In the genomic region with DNA sequence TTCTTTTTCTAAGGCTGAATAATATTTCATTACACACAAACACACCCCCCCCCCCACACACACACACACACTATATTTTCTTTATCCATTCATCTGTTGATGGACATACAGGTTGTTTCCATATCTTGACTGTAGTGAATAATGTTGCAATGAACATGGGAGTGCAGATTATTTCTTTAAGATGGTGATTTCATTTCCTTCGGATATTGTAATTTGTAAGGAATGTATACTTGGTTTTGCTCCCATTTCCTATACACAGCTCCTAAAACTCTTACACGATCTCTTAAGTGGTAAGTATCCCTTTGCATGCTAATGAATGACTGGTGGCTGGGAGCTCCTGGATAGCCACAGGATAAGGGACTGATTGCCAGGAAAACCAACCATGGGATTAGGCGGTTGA, we compare ENCODE assay signal across 38 cellular contexts. TPM values are rescaled to one million over a fixed set of nuclear protein-coding genes. Genes with fewer than 3 reads are reported as not detected.
"Had no signal": no experiment of that assay in that cellular context is flagged by ENCODE, and none has a peak within 500 bp of the region (broad histone marks: within the 10 kb centered on the region; RNA-seq: fewer than 3 reads in every experiment).

No MANE protein-coding gene starts in this region.

- H3K4me3 Mint-ChIP-seq: activated naive CD4-positive, alpha-beta T cell treated with anti-CD3 and anti-CD28 coated beads for 36 hours; activated naive CD8-positive, alpha-beta T cell treated with anti-CD3 and anti-CD28 coated beads for 36 hours; activated T-helper 1 cell treated with anti-CD3 and anti-CD28 coated beads, Interleukin-12 subunit alpha, Interleukin-12 subunit beta, Interleukin-2, Interleukin-4 antibody, amounts not matched to agents 30 ng/mL and 10 ng/mL and 1 ng/mL, durations not matched to agents 14 hours and 24 hours and 36 hours; brain; effector memory CD8-positive, alpha-beta T cell; mesothelial cell of epicardium; nephron progenitor cell had no signal

- DNase-seq: activated CD4-positive, alpha-beta T cell treated with anti-CD3 and anti-CD28 coated beads for 4 hours; activated CD4-positive, alpha-beta T cell treated with anti-CD3 and anti-CD28 coated beads, Interleukin-2, amount 50 U/mL, for 48 hours; activated CD8-positive, alpha-beta memory T cell treated with anti-CD3 and anti-CD28 coated beads for 24 hours; activated effector memory CD4-positive, alpha-beta T cell treated with anti-CD3 and anti-CD28 coated beads, Interleukin-2, amount 50 U/mL, for 16 hours; activated naive CD4-positive, alpha-beta T cell treated with anti-CD3 and anti-CD28 coated beads for 36 hours; activated naive CD8-positive, alpha-beta T cell treated with anti-CD3 and anti-CD28 coated beads for 36 hours; adrenal gland; aorta; cerebellar nuclear complex; effector memory CD8-positive, alpha-beta T cell; glutamatergic neuron; left cardiac atrium; left ventricle myocardium superior; naive B cell; nephron progenitor cell; right lobe of liver; stimulated activated CD4-positive, alpha-beta T cell treated with anti-CD3 and anti-CD28 coated beads, Interleukin-12 subunit alpha, Interleukin-12 subunit beta, amount 100 ng/mL, for 4 hours; stimulated activated CD4-positive, alpha-beta T cell treated with anti-CD3 and anti-CD28 coated beads, Interleukin-4, amount 100 ng/mL, for 1 hour; stimulated activated naive CD8-positive, alpha-beta T cell treated with anti-CD3 and anti-CD28 coated beads, Interleukin-15, Interleukin-2, amounts not matched to agents 100 U/mL and 50 U/mL, for 24 hours; T-helper 9 cell; testis; transverse colon had no signal

- H3K4me1 Mint-ChIP-seq: activated naive CD8-positive, alpha-beta T cell treated with anti-CD3 and anti-CD28 coated beads for 36 hours; brain; naive B cell had no signal

- H3K27me3 Mint-ChIP-seq: activated naive CD8-positive, alpha-beta T cell treated with anti-CD3 and anti-CD28 coated beads for 36 hours; brain; effector memory CD8-positive, alpha-beta T cell; naive B cell had no signal

- H3K36me3 Mint-ChIP-seq: activated naive CD8-positive, alpha-beta T cell treated with anti-CD3 and anti-CD28 coated beads for 36 hours; naive B cell had no signal

- ATAC-seq: effector memory CD8-positive, alpha-beta T cell; left cardiac atrium; left ventricle myocardium superior; right lobe of liver; stimulated activated naive CD8-positive, alpha-beta T cell treated with anti-CD3 and anti-CD28 coated beads, Interleukin-15, Interleukin-2, amounts not matched to agents 100 U/mL and 50 U/mL, for 24 hours had no signal

- H3K27ac Mint-ChIP-seq: activated naive CD4-positive, alpha-beta T cell treated with anti-CD3 and anti-CD28 coated beads for 36 hours; activated naive CD8-positive, alpha-beta T cell treated with anti-CD3 and anti-CD28 coated beads for 36 hours; activated T-helper 1 cell treated with anti-CD3 and anti-CD28 coated beads, Interleukin-12 subunit alpha, Interleukin-12 subunit beta, Interleukin-2, Interleukin-4 antibody, amounts not matched to agents 30 ng/mL and 10 ng/mL and 1 ng/mL, durations not matched to agents 14 hours and 24 hours and 36 hours; brain; effector memory CD8-positive, alpha-beta T cell; mesothelial cell of epicardium; naive B cell had no signal

- H3K27me3 ChIP-seq: adrenal gland, cardiac muscle cell, neutrophil, right lobe of liver, testis, transverse colon had no signal

- H3K4me3 ChIP-seq: adrenal gland, cardiac muscle cell, coronary artery, right lobe of liver, testis, transverse colon had no signal

- H3K4me1 ChIP-seq: adrenal gland, right lobe of liver, testis, transverse colon had no signal

- H3K27ac ChIP-seq: adrenal gland, cardiac muscle cell, coronary artery, neutrophil, right lobe of liver, testis, transverse colon, VCaP had no signal

- H3K36me3 ChIP-seq: adrenal gland, neutrophil, right lobe of liver, transverse colon had no signal

- H3K9me3 Mint-ChIP-seq: activated naive CD4-positive, alpha-beta T cell treated with anti-CD3 and anti-CD28 coated beads for 36 hours; activated naive CD8-positive, alpha-beta T cell treated with anti-CD3 and anti-CD28 coated beads for 36 hours; activated T-helper 1 cell treated with anti-CD3 and anti-CD28 coated beads, Interleukin-12 subunit alpha, Interleukin-12 subunit beta, Interleukin-2, Interleukin-4 antibody, amounts not matched to agents 30 ng/mL and 10 ng/mL and 1 ng/mL, durations not matched to agents 14 hours and 24 hours and 36 hours; brain; effector memory CD8-positive, alpha-beta T cell; nephron progenitor cell had no signal

- H3K9me3 ChIP-seq: adrenal gland, neutrophil, right lobe of liver, testis, transverse colon had no signal

- FAIRE-seq: frontal cortex, keratinocyte, TTC549 had no signal

RNA-seq across cellular contexts. Expression of a gene that starts 14.7 kb away (rescaled TPM):
- total RNA-seq: activated naive CD4-positive, alpha-beta T cell treated with anti-CD3 and anti-CD28 coated beads for 36 hours; activated naive CD8-positive, alpha-beta T cell treated with anti-CD3 and anti-CD28 coated beads for 36 hours; activated T-helper 1 cell treated with anti-CD3 and anti-CD28 coated beads, Interleukin-12 subunit alpha, Interleukin-12 subunit beta, Interleukin-2, Interleukin-4 antibody, amounts not matched to agents 30 ng/mL and 10 ng/mL and 1 ng/mL, durations not matched to agents 14 hours and 24 hours and 36 hours; adrenal gland; aorta; cardiac muscle cell; frontal cortex; left cardiac atrium; left ventricle myocardium superior; lung microvascular endothelial cell; mesothelial cell of epicardium; osteocyte; posterior vena cava; renal cortical epithelial cell; right lobe of liver; skeletal muscle tissue; transverse colon; urinary bladder had no signal

RNA-seq across cellular contexts. Expression of a gene that starts 59.3 kb away (rescaled TPM):
- total RNA-seq: activated naive CD4-positive, alpha-beta T cell treated with anti-CD3 and anti-CD28 coated beads for 36 hours; activated naive CD8-positive, alpha-beta T cell treated with anti-CD3 and anti-CD28 coated beads for 36 hours; activated T-helper 1 cell treated with anti-CD3 and anti-CD28 coated beads, Interleukin-12 subunit alpha, Interleukin-12 subunit beta, Interleukin-2, Interleukin-4 antibody, amounts not matched to agents 30 ng/mL and 10 ng/mL and 1 ng/mL, durations not matched to agents 14 hours and 24 hours and 36 hours had no signal
